ENCODE assay signal across 9 cellular contexts in the genomic region with DNA sequence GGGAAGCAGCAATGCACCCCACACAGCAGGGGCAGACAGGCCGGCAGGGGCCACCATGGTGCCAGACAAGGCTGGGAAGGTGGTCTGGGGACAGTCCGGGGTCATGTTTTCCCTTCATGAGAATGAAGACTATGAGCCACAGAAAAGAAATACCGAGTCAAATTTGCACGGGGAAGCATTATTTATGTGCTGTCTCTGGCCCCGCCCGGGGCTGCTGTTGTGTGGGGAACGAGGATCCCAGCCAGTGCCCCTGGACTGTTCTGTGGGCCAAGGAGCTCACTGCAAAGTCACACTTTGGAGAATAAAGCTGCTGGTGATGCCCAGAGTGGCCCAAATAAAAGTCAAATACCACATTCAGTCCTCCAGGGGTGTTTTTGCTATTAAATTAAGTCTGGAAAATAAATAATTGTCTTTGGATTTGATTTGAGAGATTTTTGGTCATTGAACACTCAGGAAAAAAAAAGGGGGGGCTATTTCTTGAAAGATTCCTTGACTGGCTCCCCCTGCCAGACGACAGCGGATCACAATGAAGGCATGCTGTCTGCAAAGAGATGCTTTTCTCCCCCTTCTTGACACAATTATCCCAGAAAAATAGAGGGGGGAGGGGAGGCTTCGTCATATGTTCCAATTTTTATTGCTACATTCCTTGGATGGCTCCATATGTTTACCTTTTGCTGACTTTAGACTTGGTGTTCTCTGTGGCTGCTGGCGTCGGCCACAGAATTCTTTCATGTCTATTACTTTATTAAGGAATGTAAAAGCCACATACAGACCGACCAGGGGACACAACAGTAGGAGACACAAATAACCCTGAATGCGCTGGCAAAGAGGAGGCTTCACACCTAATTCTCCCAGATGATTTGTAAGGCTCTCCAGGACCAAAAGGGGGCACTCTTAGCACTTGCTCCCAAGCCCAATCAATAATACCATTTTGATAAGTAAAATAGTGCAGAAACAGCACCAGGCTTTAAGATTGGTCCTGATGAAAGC. TPM values are rescaled to one million over a fixed set of nuclear protein-coding genes. Genes with fewer than 3 reads are reported as not detected.
DNase-seq lines count a peak whose midpoint lies in the region; ATAC-seq and TF ChIP-seq lines count a peak whose summit lies in the region.
"Had no signal": no experiment of that assay in that cellular context is flagged by ENCODE, and none has a peak within 500 bp of the region (broad histone marks: within the 10 kb centered on the region; RNA-seq: fewer than 3 reads in every experiment).

No MANE protein-coding gene starts in this region.

- BruUV-seq in Calu3 (replicated peaks; lab: Mats Ljungman, UMichigan): no TSS peak

- peak; percentile 26 for TF ChIP-seq CTCF in Calu3 (IDR thresholded peaks at IDR 0.05; ENCODE audit: unreplicated experiment)
- TF ChIP-seq CTCF in HFFc6 (IDR thresholded peaks at IDR 0.05): peak; percentile 86
- peak in 4 of 6 experiments; percentile 16 to 44 (median 25) for TF ChIP-seq CTCF in thyroid gland (IDR thresholded peaks at IDR 0.05)

- H3K4me1 Mint-ChIP-seq in Calu3 (ENCODE audit: low read depth, unreplicated experiment) (no peaks in the 10 kb centered on the region), HFFc6 (ENCODE audit: low read depth) (peaks cover 57% of the 10 kb centered on the region)

- CTCF ChIA-PET in Calu3 (lab: Charles Lee): no interaction called here

- H3K4me3 Mint-ChIP-seq in Calu3 (ENCODE audit: low read depth, unreplicated experiment) (no peak overlapping the region), HFFc6 (peak overlapping the region; percentile 11; the same call in 1 of the 2 replicates)

- H3K4me3 ChIP-seq in SJCRH30 (no peak overlapping the region), thyroid gland (replicated peaks in 1 of 3) (no peak overlapping the region)
- H3K4me3 ChIP-seq: tibial artery had no signal

- no peaks in the 10 kb centered on the region for H3K27me3 Mint-ChIP-seq in Calu3 (ENCODE audit: unreplicated experiment)
- H3K27me3 Mint-ChIP-seq in HFFc6 (ENCODE audit: insufficient read depth): no peaks in the 10 kb centered on the region

- H3K27ac Mint-ChIP-seq in Calu3 (ENCODE audit: unreplicated experiment) (no peak overlapping the region), HFFc6 (no peak overlapping the region)

- no peak overlapping the region for H3K27ac ChIP-seq in SJCRH30
- no peak overlapping the region for H3K27ac ChIP-seq in thyroid gland
- H3K27ac ChIP-seq: tibial artery had no signal

- WGBS in thyroid gland, 2 donors: 55 to 67% methylated on average over 14 of the region's 14 CpGs

- no peak for ATAC-seq in GM18867 (IDR thresholded peaks at IDR 0.05; ENCODE audit: unreplicated experiment)
- no peak for ATAC-seq in GM21723 (IDR thresholded peaks at IDR 0.05; ENCODE audit: unreplicated experiment)

- H3K27me3 ChIP-seq in SJCRH30: no peaks in the 10 kb centered on the region
- H3K27me3 ChIP-seq in thyroid gland: no peaks in the 10 kb centered on the region
- H3K27me3 ChIP-seq: tibial artery had no signal

- no peak for TF ChIP-seq POLR2A in thyroid gland (IDR thresholded peaks at IDR 0.05)

- no peaks in the 10 kb centered on the region for H3K9me3 ChIP-seq in SJCRH30 (replicated peaks)
- no peaks in the 10 kb centered on the region for H3K9me3 ChIP-seq in thyroid gland
- H3K9me3 ChIP-seq: tibial artery had no signal

- intact Hi-C loops in Calu3 (cut with micrococcal nuclease; ENCODE audit: unreplicated experiment): loop anchor here (1.0 to 2.0 kb wide), 2 partner anchors 193 to 353 kb away; no protein-coding TSS in a partner anchor
- intact Hi-C loops in thyroid gland (cut with DNase I): no loop called here

- H3K36me3 ChIP-seq in SJCRH30 (no peaks in the 10 kb centered on the region), thyroid gland (no peaks in the 10 kb centered on the region)
- H3K36me3 ChIP-seq: tibial artery had no signal

- H3K36me3 Mint-ChIP-seq in Calu3 (ENCODE audit: insufficient read depth, unreplicated experiment) (no peaks in the 10 kb centered on the region), HFFc6 (ENCODE audit: low read depth) (no peaks in the 10 kb centered on the region)

- H3K4me1 ChIP-seq in SJCRH30: no peaks in the 10 kb centered on the region
- H3K4me1 ChIP-seq in thyroid gland: no peaks in the 10 kb centered on the region

- DNase-seq in Calu3: peak; percentile 34
- peak; percentile 85 for DNase-seq in HFFc6
- DNase-seq in SJCRH30: peak; percentile 5 to 47
- peak; percentile 36 for DNase-seq in glomerular endothelial cell (ENCODE audit: extremely low read depth, low read depth, low spot score)
- DNase-seq in thyroid gland: peak in 1 of 2 donors; percentile 2
- no peak for DNase-seq in stimulated activated CD4-positive, alpha-beta T cell treated with anti-CD3 and anti-CD28 coated beads, Interleukin-1b, Interleukin-23, amount 100 ng/mL, for 48 hours

- H3K9me3 Mint-ChIP-seq in Calu3 (ENCODE audit: low read depth, unreplicated experiment) (no peaks in the 10 kb centered on the region), HFFc6 (no peaks in the 10 kb centered on the region)

RNA-seq across cellular contexts. Expression of gene ANKFN1, which starts 27.1 kb away (rescaled TPM):
- total RNA-seq in Calu3 (2022) (not detected in 2 replicates), glomerular endothelial cell (not detected in 2 replicates), thyroid gland (under 1 TPM in 2 of 4 donors, not detected in 2; 0.67 to 0.94 TPM)
- total RNA-seq in HFFc6 (2021; fragmentation: NEBNext Ultra II Directional; extraction: Animal tissue kit (Norgen Biotek cat#: 25700)): under 1 TPM; 0.07 to 0.81 (median 0.45) TPM
- total RNA-seq in SJCRH30 (2014; rRNA removed; shearing (Covaris generic)): 0.53 and 1.0 TPM in 2 replicates

Comparison
In these comparisons a context has a peak if more than half of its experiments do, and no peak if none do; other contexts are left out.
1. CTCF ChIP-seq: peak in every context shown above with its lines; median percentile 86 in HFFc6; 26 in Calu3; 25 in thyroid gland.